ENCODE assay signal across 24 cellular contexts in the genomic region with DNA sequence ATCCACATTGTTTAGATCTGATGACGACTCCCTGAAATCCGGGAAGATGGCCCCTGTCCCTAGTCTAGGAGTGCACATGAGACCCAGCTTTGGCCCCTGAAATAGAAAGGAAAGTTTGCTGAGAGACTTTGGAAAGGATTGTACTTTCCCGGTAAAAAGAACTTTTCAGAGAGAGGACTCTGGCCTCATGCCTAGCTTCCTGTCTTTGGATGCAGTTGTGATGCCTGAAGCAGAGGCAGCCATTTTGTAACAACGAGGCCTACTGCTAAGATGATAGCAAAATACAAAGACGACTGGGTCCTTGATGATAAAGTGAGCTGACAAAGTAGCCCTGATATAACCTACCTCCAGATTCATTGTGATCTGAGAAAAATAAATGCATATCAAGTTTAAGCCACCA.
"Had no signal": no experiment of that assay in that cellular context is flagged by ENCODE, and none has a peak within 500 bp of the region (broad histone marks: within the 10 kb centered on the region; RNA-seq: fewer than 3 reads in every experiment).

No MANE protein-coding gene starts in this region.

- DNase-seq: Karpas-422, KG1, MG63, NCI-H1092, NCI-H1105 treated with DMSO at 0.1 percent for 48 hours, NCI-H1417 treated with DMSO at 0.1 percent for 48 hours, NCI-H146, NCI-H1694 treated with DMSO at 0.1 percent for 48 hours, NCI-H1930, NCI-H2081, NCI-H2107, NCI-H2171, NCI-H226, NCI-H446, NCI-H510A, NCI-H524 treated with DMSO at 0.1 percent for 48 hours, NCI-H69, NCI-H774, RPMI8226, SHP77 treated with DMSO at 0.1 percent for 48 hours, SJCRH30, T-helper 1 cell had no signal

- H3K27me3 ChIP-seq: MG63, SJCRH30 had no signal

- ATAC-seq: SK-N-SH treated with all-trans-retinoic acid at 6 μM for 48 hours had no signal

- H3K4me3 ChIP-seq: MG63, SJCRH30 had no signal

- H3K36me3 ChIP-seq: MG63, SJCRH30 had no signal

- H3K9me3 ChIP-seq: MG63, SJCRH30 had no signal

- H3K27ac ChIP-seq: HL-60, SJCRH30 had no signal
